ENCODE assay signal across 2 cellular contexts in genomic region chr7:149202831-149203231, GRCh38.
TF ChIP-seq lines count a peak whose summit lies in the region.

No MANE protein-coding gene starts in this region.

TF ChIP-seq in IMR-90, 13 proteins besides CTCF, POLR2A, EP300 and RAD21:
- no peak for TF ChIP-seq CHD1 (IDR thresholded peaks at IDR 0.05; ENCODE audit: low read depth, low read length)
- TF ChIP-seq MXI1 (IDR thresholded peaks at IDR 0.05; ENCODE audit: borderline replicate concordance, low read depth, low read length): no peak
- no peak for TF ChIP-seq NFE2L2 (IDR thresholded peaks at IDR 0.05; ENCODE audit: low read depth, low read length)

TF ChIP-seq in GM12878, 131 proteins besides CTCF, POLR2A, EP300 and RAD21:
- TF ChIP-seq ATF7 (IDR thresholded peaks at IDR 0.05; ENCODE audit: low read depth): no peak
- TF ChIP-seq NR2C1 (IDR thresholded peaks at IDR 0.05): no peak
- TF ChIP-seq EZH2 (IDR thresholded peaks at IDR 0.05; ENCODE audit: borderline replicate concordance, control insufficient read depth, low read depth, low read length): no peak
- no peak for TF ChIP-seq ATF3 (IDR thresholded peaks at IDR 0.05; ENCODE audit: borderline replicate concordance, extremely low read depth, low read depth, low read length)
- no peak for TF ChIP-seq BCLAF1 (IDR thresholded peaks at IDR 0.05)
- no peak for TF ChIP-seq MAX (IDR thresholded peaks at IDR 0.05; ENCODE audit: low read depth, low read length)
